Comparison of ENCODE assay signal across 30 cellular contexts in the genomic region with DNA sequence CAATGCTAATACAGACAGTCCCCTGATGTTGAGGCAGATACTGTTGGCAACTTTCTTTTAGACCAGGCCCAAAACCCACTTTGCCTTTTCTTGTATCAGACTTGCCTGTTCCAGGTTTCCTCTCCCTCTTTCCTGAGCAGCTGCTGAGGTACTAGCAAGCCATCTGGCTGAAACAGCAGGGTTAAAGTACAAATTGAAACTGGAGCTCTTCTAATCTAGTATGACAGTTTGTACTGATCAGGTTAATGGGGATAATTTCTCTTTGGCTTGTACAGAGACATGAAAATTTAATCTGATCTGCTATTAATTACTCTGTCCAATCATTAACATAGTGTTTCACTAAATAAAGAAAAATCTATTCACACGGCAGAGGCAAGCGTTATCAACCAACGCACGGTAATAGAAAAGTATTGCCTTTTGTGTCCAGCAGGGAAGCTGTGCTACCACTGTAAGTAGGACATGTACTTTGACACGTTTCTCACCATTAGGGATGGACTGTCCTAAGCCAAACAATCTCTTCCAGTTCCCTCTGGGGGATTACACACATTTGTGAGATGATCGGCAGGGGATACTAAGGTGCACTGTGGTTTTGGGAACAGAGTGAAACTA.
DNase-seq lines count a peak whose midpoint lies in the region; ATAC-seq, FAIRE-seq and TF ChIP-seq lines count a peak whose summit lies in the region.
"Had no signal": no experiment of that assay in that cellular context is flagged by ENCODE, and none has a peak within 500 bp of the region (broad histone marks: within the 10 kb centered on the region; RNA-seq: fewer than 3 reads in every experiment).

No MANE protein-coding gene starts in this region.

- H4K8ac ChIP-seq in H9 (replicated peaks; ENCODE audit: insufficient read length, low read depth, low read length): no peak overlapping the region

- no peak overlapping the region for H4K5ac ChIP-seq in H9 (ENCODE audit: insufficient read length, low read depth, low read length)

- H3K27me3 Mint-ChIP-seq in H9 (ENCODE audit: low read depth): no peaks in the 10 kb centered on the region; the same call in 1 of the 2 replicates
- H3K27me3 Mint-ChIP-seq: activated B cell treated with CpG ODN at 0.5 μM for 24 hours; activated CD8-positive, alpha-beta memory T cell treated with anti-CD3 and anti-CD28 coated beads, Interleukin-2, amount 10 ng/mL, durations not matched to agents 7 days and 5 days; stimulated activated memory B cell treated with anti-CD40 and anti-IgM and Interleukin-4, amounts not matched to agents 10 μg/mL and 1 μg/mL and 100 μg/mL, for 72 hours had no signal

- no peaks in the 10 kb centered on the region for H3K79me2 ChIP-seq in H9 (ENCODE audit: insufficient read depth, low read length)

- ATAC-seq in GM18517 (IDR thresholded peaks at IDR 0.05; ENCODE audit: unreplicated experiment): no peak
- ATAC-seq: activated CD8-positive, alpha-beta memory T cell treated with anti-CD3 and anti-CD28 coated beads, Interleukin-2, amount 10 ng/mL, durations not matched to agents 7 days and 5 days; activated T-cell treated with anti-CD3 and anti-CD28 coated beads, Interleukin-2, amount 50 U/mL, for 4 hours; left ventricle myocardium superior; stimulated activated memory B cell treated with anti-CD40 and anti-IgM and Interleukin-4, amounts not matched to agents 10 μg/mL and 1 μg/mL and 100 μg/mL, for 72 hours had no signal

- no peak overlapping the region for H2BK5ac ChIP-seq in H9 (ENCODE audit: insufficient read length, low read length)

- no peak for TF ChIP-seq EP300 in stomach (IDR thresholded peaks at IDR 0.05)

- no peak overlapping the region for H2AFZ ChIP-seq in H9 (ENCODE audit: low read length)

- no peak overlapping the region for H2AK5ac ChIP-seq in H9 (ENCODE audit: insufficient read length, low read length)

- H2BK15ac ChIP-seq in H9 (ENCODE audit: low read depth, low read length): no peak overlapping the region

- H4K20me1 ChIP-seq in H9 (ENCODE audit: control insufficient read depth, insufficient read depth, insufficient read length): no peaks in the 10 kb centered on the region

- no peak overlapping the region for H3K14ac ChIP-seq in H9 (ENCODE audit: insufficient read depth, low read length)

- H2BK12ac ChIP-seq in H9 (ENCODE audit: insufficient read length, low read depth, low read length): no peak overlapping the region

- no peaks in the 10 kb centered on the region for H3K79me1 ChIP-seq in H9 (ENCODE audit: insufficient read depth, low read depth, low read length, poor library complexity, severe bottlenecking)

- TF ChIP-seq CTCF in H9 (conservative IDR thresholded peaks at IDR 0.05) (peak; percentile 23; the same call in 1 of the 3 replicates), epithelial cell of proximal tubule (conservative IDR thresholded peaks at IDR 0.05; ENCODE audit: low read depth, low read length) (peak; percentile 18), stomach (IDR thresholded peaks at IDR 0.05) (no peak)

- no peak overlapping the region for H3K23ac ChIP-seq in H9 (ENCODE audit: insufficient read length, low read depth, low read length)

- WGBS in H9 (ENCODE audit: extremely low coverage, insufficient read length, low lambda C conversion rate): no CpG with 5 or more reads among the region's 6 CpGs
- 23 to 48% (median 35%) methylated on average over 6 of the region's 6 CpGs for WGBS in small intestine, 3 donors
- 24 to 63% (median 35%) methylated on average over 6 of the region's 6 CpGs for WGBS in stomach, 5 donors

- H3K36me3 ChIP-seq in small intestine (ENCODE audit: control insufficient read depth in 2 of 2, insufficient read depth in 2 of 2, low read length in 2 of 2): no peaks in the 10 kb centered on the region
- no peaks in the 10 kb centered on the region for H3K36me3 ChIP-seq in stomach
- H3K36me3 ChIP-seq: colonic mucosa, SJCRH30, upper lobe of left lung had no signal

- no peak overlapping the region for H2BK120ac ChIP-seq in H9 (ENCODE audit: low read depth, low read length, poor library complexity, severe bottlenecking)

- intact Hi-C loops in stomach (cut with DNase I; ENCODE audit: low total_unique reads): no loop called here

- H3K4ac ChIP-seq in H9 (ENCODE audit: low read depth, low read length): no peak overlapping the region

- H3K4me3 ChIP-seq in epithelial cell of proximal tubule (ENCODE audit: low read depth, low read length) (no peak overlapping the region), small intestine (ENCODE audit: low read depth in 1 of 2, low read length in 2 of 2) (no peak overlapping the region), stomach (no peak overlapping the region)
- H3K4me3 ChIP-seq: colonic mucosa, SJCRH30, upper lobe of left lung had no signal

- DNase-seq in H9: no peak
- DNase-seq in NCI-H69 (lab: John Stamatoyannopoulos, UW): peak; percentile 50
- no peak for DNase-seq in epithelial cell of proximal tubule (ENCODE audit: low read depth)
- peak; percentile 83 for DNase-seq in small intestine
- DNase-seq in stomach: no peak
- DNase-seq in GM03348 (ENCODE audit: low spot score): no peak
- DNase-seq: activated B cell treated with CpG ODN at 0.5 μM for 24 hours; activated CD8-positive, alpha-beta memory T cell treated with anti-CD3 and anti-CD28 coated beads, Interleukin-2, amount 10 ng/mL, durations not matched to agents 7 days and 5 days; activated gamma-delta T cell treated with Interleukin-2 at 50 U/mL for 16 hours; activated naive CD8-positive, alpha-beta T cell treated with anti-CD3 and anti-CD28 coated beads, Interleukin-2, amount 10 ng/mL, durations not matched to agents 7 days and 5 days; activated T-cell treated with anti-CD3 and anti-CD28 coated beads, Interleukin-2, amount 50 U/mL, for 4 hours; aorta; C1 segment of cervical spinal cord; Caco-2; colonic mucosa; effector CD4-positive, alpha-beta T cell; Karpas-422; left ventricle myocardium superior; naive B cell; NCI-H2029 treated with DMSO at 0.1 percent for 48 hours; NCI-H226; RPMI8226; SJCRH30; upper lobe of left lung had no signal

- H3K4me1 Mint-ChIP-seq in H9: peaks cover 17 to 22% of the 10 kb centered on the region in 2 experiments
- H3K4me1 Mint-ChIP-seq: activated B cell treated with CpG ODN at 0.5 μM for 24 hours; activated CD8-positive, alpha-beta memory T cell treated with anti-CD3 and anti-CD28 coated beads, Interleukin-2, amount 10 ng/mL, durations not matched to agents 7 days and 5 days; activated naive CD8-positive, alpha-beta T cell treated with anti-CD3 and anti-CD28 coated beads, Interleukin-2, amount 10 ng/mL, durations not matched to agents 7 days and 5 days; mesothelial cell of epicardium; naive B cell; stimulated activated memory B cell treated with anti-CD40 and anti-IgM and Interleukin-4, amounts not matched to agents 10 μg/mL and 1 μg/mL and 100 μg/mL, for 72 hours had no signal

- no peak overlapping the region for H3K4me2 ChIP-seq in H9 (ENCODE audit: insufficient read depth, insufficient read length, low read length)

- FAIRE-seq in small intestine (lab: Jason Lieb, UNC): peak; percentile 74
- FAIRE-seq: H1, keratinocyte had no signal

- no peaks in the 10 kb centered on the region for H3K9me3 Mint-ChIP-seq in H9
- H3K9me3 Mint-ChIP-seq: activated B cell treated with CpG ODN at 0.5 μM for 24 hours; activated naive CD8-positive, alpha-beta T cell treated with anti-CD3 and anti-CD28 coated beads, Interleukin-2, amount 10 ng/mL, durations not matched to agents 7 days and 5 days; activated T-cell treated with anti-CD3 and anti-CD28 coated beads, Interleukin-2, amount 50 U/mL, for 4 hours; mesothelial cell of epicardium; naive B cell; stimulated activated memory B cell treated with anti-CD40 and anti-IgM and Interleukin-4, amounts not matched to agents 10 μg/mL and 1 μg/mL and 100 μg/mL, for 72 hours had no signal

- H3T11ph ChIP-seq in H9 (ENCODE audit: low read length): no peak overlapping the region

- H3K4me1 ChIP-seq in H9 (ENCODE audit: insufficient read depth, low read length) (peaks cover 9% of the 10 kb centered on the region; the same call in 1 of the 2 replicates), small intestine (ENCODE audit: control insufficient read depth in 2 of 2, insufficient read depth in 1 of 2, low read depth in 1 of 2, low read length in 1 of 2) (no peaks in the 10 kb centered on the region), stomach (no peaks in the 10 kb centered on the region)
- H3K4me1 ChIP-seq: Caco-2, colonic mucosa, SJCRH30, upper lobe of left lung had no signal

- no peaks in the 10 kb centered on the region for H3K23me2 ChIP-seq in H9 (ENCODE audit: insufficient read length, low read depth, low read length, poor library complexity, severe bottlenecking)

- no peak overlapping the region; a peak in 1 of 7 replicates for H3K27ac Mint-ChIP-seq in H9
- H3K27ac Mint-ChIP-seq: activated B cell treated with CpG ODN at 0.5 μM for 24 hours; activated CD8-positive, alpha-beta memory T cell treated with anti-CD3 and anti-CD28 coated beads, Interleukin-2, amount 10 ng/mL, durations not matched to agents 7 days and 5 days; activated naive CD8-positive, alpha-beta T cell treated with anti-CD3 and anti-CD28 coated beads, Interleukin-2, amount 10 ng/mL, durations not matched to agents 7 days and 5 days; mesothelial cell of epicardium; naive B cell; stimulated activated memory B cell treated with anti-CD40 and anti-IgM and Interleukin-4, amounts not matched to agents 10 μg/mL and 1 μg/mL and 100 μg/mL, for 72 hours had no signal

- H3K56ac ChIP-seq in H9 (ENCODE audit: insufficient read length, low read depth, low read length): no peak overlapping the region

- H3K27me3 ChIP-seq in H9 (ENCODE audit: insufficient read depth, low read length): no peaks in the 10 kb centered on the region
- no peaks in the 10 kb centered on the region for H3K27me3 ChIP-seq in small intestine (ENCODE audit: control insufficient read depth in 2 of 2, insufficient read depth in 2 of 2, low read length in 2 of 2)
- peaks cover 0 to 6% (median 0%) of the 10 kb centered on the region in 3 donors for H3K27me3 ChIP-seq in stomach
- H3K27me3 ChIP-seq: colonic mucosa, SJCRH30, upper lobe of left lung had no signal

- H3K9ac ChIP-seq in H9 (ENCODE audit: extremely low read depth, insufficient read length, low read length): no peak overlapping the region

- no peaks in the 10 kb centered on the region for H3K36me3 Mint-ChIP-seq in H9 (ENCODE audit: insufficient read depth in 1 of 3, low read depth in 3 of 3)
- H3K36me3 Mint-ChIP-seq: activated CD8-positive, alpha-beta memory T cell treated with anti-CD3 and anti-CD28 coated beads, Interleukin-2, amount 10 ng/mL, durations not matched to agents 7 days and 5 days; activated naive CD8-positive, alpha-beta T cell treated with anti-CD3 and anti-CD28 coated beads, Interleukin-2, amount 10 ng/mL, durations not matched to agents 7 days and 5 days; mesothelial cell of epicardium; naive B cell; stimulated activated memory B cell treated with anti-CD40 and anti-IgM and Interleukin-4, amounts not matched to agents 10 μg/mL and 1 μg/mL and 100 μg/mL, for 72 hours had no signal

- no peak overlapping the region for H3K18ac ChIP-seq in H9 (ENCODE audit: insufficient read length, low read depth, low read length)

- no peak overlapping the region for H4K91ac ChIP-seq in H9 (ENCODE audit: insufficient read length, low read depth, low read length)

- TF ChIP-seq POLR2A in stomach (IDR thresholded peaks at IDR 0.05): no peak

- no peak overlapping the region for H3K4me3 Mint-ChIP-seq in H9
- H3K4me3 Mint-ChIP-seq: activated B cell treated with CpG ODN at 0.5 μM for 24 hours; activated CD8-positive, alpha-beta memory T cell treated with anti-CD3 and anti-CD28 coated beads, Interleukin-2, amount 10 ng/mL, durations not matched to agents 7 days and 5 days; activated naive CD8-positive, alpha-beta T cell treated with anti-CD3 and anti-CD28 coated beads, Interleukin-2, amount 10 ng/mL, durations not matched to agents 7 days and 5 days; activated T-cell treated with anti-CD3 and anti-CD28 coated beads, Interleukin-2, amount 50 U/mL, for 4 hours; mesothelial cell of epicardium; naive B cell; stimulated activated memory B cell treated with anti-CD40 and anti-IgM and Interleukin-4, amounts not matched to agents 10 μg/mL and 1 μg/mL and 100 μg/mL, for 72 hours had no signal

- no peaks in the 10 kb centered on the region for H3K9me3 ChIP-seq in H9 (ENCODE audit: control insufficient read depth, low read depth, low read length)
- no peaks in the 10 kb centered on the region for H3K9me3 ChIP-seq in small intestine (ENCODE audit: control insufficient read depth, low read depth)
- no peaks in the 10 kb centered on the region for H3K9me3 ChIP-seq in stomach
- H3K9me3 ChIP-seq: Caco-2, colonic mucosa, SJCRH30, upper lobe of left lung had no signal

- H3K27ac ChIP-seq in H9 (ENCODE audit: insufficient read length, low read depth, low read length): no peak overlapping the region
- H3K27ac ChIP-seq in small intestine (ENCODE audit: low read depth in 1 of 2, low read length in 1 of 2): no peak overlapping the region
- no peak overlapping the region for H3K27ac ChIP-seq in stomach
- H3K27ac ChIP-seq: colonic mucosa, HL-60, SJCRH30, upper lobe of left lung had no signal

- no peak overlapping the region for H2BK20ac ChIP-seq in H9 (ENCODE audit: low read depth, low read length, poor library complexity, severe bottlenecking)

Comparison
In these comparisons a context has a peak if more than half of its experiments do, and no peak if none do; other contexts are left out.
1. DNase-seq: peak in NCI-H69 (single experiment) and small intestine (single experiment); none in H9 (single experiment), epithelial cell of proximal tubule (single experiment), stomach (single experiment) and GM03348 (single experiment).
2. CTCF ChIP-seq: peak in H9 (single experiment) and epithelial cell of proximal tubule (single experiment); none in stomach (0 of 7).